Comparison of ENCODE assay signal across 26 cellular contexts in the genomic region with DNA sequence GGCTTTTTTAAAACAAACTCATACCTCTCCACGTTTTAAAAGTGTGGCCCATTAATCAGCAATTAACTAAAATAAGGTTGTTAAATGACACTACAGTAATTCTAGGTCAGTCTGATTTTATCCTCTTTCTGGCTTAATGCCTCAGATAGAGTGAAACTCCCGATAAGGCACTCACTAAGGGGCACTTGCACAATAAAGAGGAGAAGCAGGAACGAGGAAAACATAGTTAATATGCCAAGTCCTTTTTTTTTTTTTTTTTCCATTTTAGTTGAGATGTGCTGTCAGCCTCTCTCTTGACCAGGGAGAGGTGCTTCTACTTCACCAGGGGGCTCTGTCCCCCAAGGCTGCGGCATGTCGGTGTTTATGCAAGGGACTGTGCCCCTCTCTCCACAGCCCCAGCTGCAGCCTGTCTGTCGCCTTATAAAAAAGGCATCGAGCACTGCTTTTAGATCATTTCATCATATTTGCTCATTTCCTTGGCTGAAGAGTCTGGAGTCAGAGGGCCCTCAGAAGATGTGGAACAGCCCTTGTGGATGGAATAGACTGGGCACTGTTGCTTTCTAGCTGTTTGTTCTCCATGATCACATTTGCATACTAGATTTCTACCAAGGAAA.
DNase-seq lines count a peak whose midpoint lies in the region; ATAC-seq and TF ChIP-seq lines count a peak whose summit lies in the region.
"Had no signal": no experiment of that assay in that cellular context is flagged by ENCODE, and none has a peak within 500 bp of the region (broad histone marks: within the 10 kb centered on the region; RNA-seq: fewer than 3 reads in every experiment).

No MANE protein-coding gene starts in this region.

- no peak overlapping the region for H3K4me3 Mint-ChIP-seq in nephron
- H3K4me3 Mint-ChIP-seq in naive thymus-derived CD8-positive, alpha-beta T cell = no peak overlapping the region
- H3K4me3 Mint-ChIP-seq: activated B cell treated with CpG ODN at 0.5 μM for 24 hours; activated naive CD4-positive, alpha-beta T cell treated with anti-CD3 and anti-CD28 coated beads for 36 hours; stimulated activated naive CD8-positive, alpha-beta T cell treated with anti-CD3 and anti-CD28 coated beads, Interleukin-15, amount 100 ng/mL, for 72 hours had no signal

- DNase-seq in cardiac muscle cell (ENCODE audit: low read depth in 1 of 2, low spot score in 1 of 2) = peak in 1 of 2 donors; percentile 70
- no peak for DNase-seq in naive thymus-derived CD8-positive, alpha-beta T cell
- DNase-seq in NCI-H524 treated with DMSO at 0.1 percent for 48 hours (lab: John Stamatoyannopoulos, UW) = no peak
- DNase-seq: activated B cell treated with CpG ODN at 0.5 μM for 24 hours; activated CD4-positive, alpha-beta T cell treated with anti-CD3 and anti-CD28 coated beads, Interleukin-2, amount 50 U/mL, for 1 hour; activated naive CD4-positive, alpha-beta T cell treated with anti-CD3 and anti-CD28 coated beads for 36 hours; amniotic stem cell; DMS53; GF-D8; mammary epithelial cell; NCI-H1105 treated with DMSO at 0.1 percent for 48 hours; NCI-H2029 treated with DMSO at 0.1 percent for 48 hours; NCI-H526 treated with DMSO at 0.1 percent for 48 hours; Peyer's patch; stimulated activated CD8-positive, alpha-beta memory T cell treated with anti-CD3 and anti-CD28 coated beads, Interleukin-4, amount 100 ng/mL, for 48 hours; stimulated activated naive CD8-positive, alpha-beta T cell treated with anti-CD3 and anti-CD28 coated beads, Interleukin-15, amount 100 ng/mL, for 72 hours; SW 1271; T-helper 9 cell had no signal

- H3K27me3 ChIP-seq in DOHH2 (ENCODE audit: control insufficient read depth, low read length) (no peaks in the 10 kb centered on the region), cardiac muscle cell (no peaks in the 10 kb centered on the region)
- H3K27me3 ChIP-seq: breast epithelium, Peyer's patch had no signal

- no peaks in the 10 kb centered on the region for H3K9me3 Mint-ChIP-seq in nephron
- peaks cover 0 to 3% (median 0%) of the 10 kb centered on the region in 9 donors for H3K9me3 Mint-ChIP-seq in naive thymus-derived CD8-positive, alpha-beta T cell
- H3K9me3 Mint-ChIP-seq: activated B cell treated with CpG ODN at 0.5 μM for 24 hours; activated naive CD4-positive, alpha-beta T cell treated with anti-CD3 and anti-CD28 coated beads for 36 hours; stimulated activated naive CD8-positive, alpha-beta T cell treated with anti-CD3 and anti-CD28 coated beads, Interleukin-15, amount 100 ng/mL, for 72 hours had no signal

- H3K4me1 Mint-ChIP-seq in nephron = peaks cover 28% of the 10 kb centered on the region
- H3K4me1 Mint-ChIP-seq in naive thymus-derived CD8-positive, alpha-beta T cell = no peaks in the 10 kb centered on the region
- H3K4me1 Mint-ChIP-seq: activated B cell treated with CpG ODN at 0.5 μM for 24 hours; stimulated activated naive CD8-positive, alpha-beta T cell treated with anti-CD3 and anti-CD28 coated beads, Interleukin-15, amount 100 ng/mL, for 72 hours had no signal

- H3K27me3 Mint-ChIP-seq in nephron (ENCODE audit: low read depth) = peaks cover 3% of the 10 kb centered on the region
- H3K27me3 Mint-ChIP-seq in naive thymus-derived CD8-positive, alpha-beta T cell = peaks cover 0 to 3% (median 0%) of the 10 kb centered on the region in 5 donors
- H3K27me3 Mint-ChIP-seq: activated B cell treated with CpG ODN at 0.5 μM for 24 hours; stimulated activated naive CD8-positive, alpha-beta T cell treated with anti-CD3 and anti-CD28 coated beads, Interleukin-15, amount 100 ng/mL, for 72 hours had no signal

- peaks cover 16% of the 10 kb centered on the region for H3F3A ChIP-seq in DOHH2 (ENCODE audit: control insufficient read depth, insufficient read depth)

- ATAC-seq in GM19395 (IDR thresholded peaks at IDR 0.05; ENCODE audit: unreplicated experiment) = no peak
- no peak for ATAC-seq in naive thymus-derived CD8-positive, alpha-beta T cell
- no peak for ATAC-seq in GM19328 (IDR thresholded peaks at IDR 0.05; ENCODE audit: unreplicated experiment)
- ATAC-seq: A549; K562; stimulated activated naive CD8-positive, alpha-beta T cell treated with anti-CD3 and anti-CD28 coated beads, Interleukin-15, amount 100 ng/mL, for 72 hours had no signal

- POLR2A ChIA-PET in naive thymus-derived CD8-positive, alpha-beta T cell (lab: Charles Lee) = no interaction called here

- H3K27ac Mint-ChIP-seq in nephron = peak overlapping the region in 2 of 3 experiments; percentile 43 to 74
- H3K27ac Mint-ChIP-seq in naive thymus-derived CD8-positive, alpha-beta T cell = no peak overlapping the region
- H3K27ac Mint-ChIP-seq: activated B cell treated with CpG ODN at 0.5 μM for 24 hours; activated naive CD4-positive, alpha-beta T cell treated with anti-CD3 and anti-CD28 coated beads for 36 hours; stimulated activated naive CD8-positive, alpha-beta T cell treated with anti-CD3 and anti-CD28 coated beads, Interleukin-15, amount 100 ng/mL, for 72 hours had no signal

- no peaks in the 10 kb centered on the region for H3K36me3 Mint-ChIP-seq in nephron (ENCODE audit: low read depth)
- no peaks in the 10 kb centered on the region for H3K36me3 Mint-ChIP-seq in naive thymus-derived CD8-positive, alpha-beta T cell

- H3K27ac ChIP-seq in DOHH2 (ENCODE audit: low read depth, low read length) (peak overlapping the region; percentile 73), angular gyrus (ENCODE audit: low read depth, low read length) (peak overlapping the region; percentile 22), cardiac muscle cell (peak overlapping the region; percentile 5)
- H3K27ac ChIP-seq: A549, breast epithelium, Peyer's patch had no signal

- H3K4me1 ChIP-seq in DOHH2 (ENCODE audit: control insufficient read depth, low read length) (peaks cover 87% of the 10 kb centered on the region), cardiac muscle cell (ENCODE audit: low read depth) (peaks cover 61% of the 10 kb centered on the region)
- H3K4me1 ChIP-seq: A549, breast epithelium, Peyer's patch had no signal

- no peaks in the 10 kb centered on the region for H3K9me2 ChIP-seq in DOHH2 (replicated peaks; ENCODE audit: control insufficient read depth, low read length)

- TF ChIP-seq CTCF in DOHH2 (IDR thresholded peaks at IDR 0.05; ENCODE audit: low read depth, low read length, poor library complexity, severe bottlenecking) (peak; percentile 6), cardiac muscle cell (IDR thresholded peaks at IDR 0.05; ENCODE audit: low read depth, low read length) (no peak), nephron (IDR thresholded peaks at IDR 0.05; ENCODE audit: unreplicated experiment in 3 of 3) (no peak)

- H3K4me3 ChIP-seq in DOHH2 (ENCODE audit: low read length) = peak overlapping the region; percentile 34
- no peak overlapping the region for H3K4me3 ChIP-seq in cardiac muscle cell
- H3K4me3 ChIP-seq: A549, breast epithelium, K562, Peyer's patch had no signal

- peak overlapping the region; percentile 55 for H3K4me2 ChIP-seq in DOHH2 (ENCODE audit: low read length)
- H3K4me2 ChIP-seq: A549 had no signal

- peaks cover 53% of the 10 kb centered on the region for H3K79me2 ChIP-seq in DOHH2 (ENCODE audit: control insufficient read depth, low read length)

- no peaks in the 10 kb centered on the region for H4K20me1 ChIP-seq in DOHH2 (ENCODE audit: control insufficient read depth, insufficient read depth, low read depth, low read length)

- H3K9me3 ChIP-seq in DOHH2 (ENCODE audit: control insufficient read depth, insufficient read depth, low read length) (no peaks in the 10 kb centered on the region), cardiac muscle cell (ENCODE audit: low read depth) (no peaks in the 10 kb centered on the region)
- H3K9me3 ChIP-seq: A549, breast epithelium, Peyer's patch had no signal

- H3K36me3 ChIP-seq in DOHH2 (ENCODE audit: control insufficient read depth, low read length) (no peaks in the 10 kb centered on the region; the same call in 1 of the 2 replicates), cardiac muscle cell (no peaks in the 10 kb centered on the region)
- H3K36me3 ChIP-seq: breast epithelium, Peyer's patch had no signal

Comparison
In these comparisons a context has a peak if more than half of its experiments do, and no peak if none do; other contexts are left out.
1. H3K27ac ChIP-seq: peak in every context shown above with its lines; median percentile 73 in DOHH2; 22 in angular gyrus; 5 in cardiac muscle cell.
2. H3K27ac Mint-ChIP-seq: peak in nephron (2 of 3); none in naive thymus-derived CD8-positive, alpha-beta T cell (0 of 10).